24 cellular contexts compared by ENCODE assay signal in genomic region chr14:54472291-54472690, GRCh38. TPM values are rescaled to one million over a fixed set of nuclear protein-coding genes. Genes with fewer than 3 reads are reported as not detected.
A peak's percentile ranks its signal among the peaks of the same experiment; 100 is the strongest.
DNase-seq lines count a peak whose midpoint lies in the region; ATAC-seq and TF ChIP-seq lines count a peak whose summit lies in the region.
"Had no signal": no experiment of that assay in that cellular context is flagged by ENCODE, and none has a peak within 500 bp of the region (broad histone marks: within the 10 kb centered on the region; RNA-seq: fewer than 3 reads in every experiment).

No MANE protein-coding gene starts in this region.

- intact Hi-C loops in left cardiac atrium (cut with DNase I) = no loop called here

- peak overlapping the region; percentile 7 for H3K4me3 ChIP-seq in parathyroid adenoma (ENCODE audit: low read depth, low read length)
- H3K4me3 ChIP-seq: ascending aorta, lower lobe of right lung, spleen had no signal

- H3K23ac ChIP-seq in H9 (ENCODE audit: insufficient read length, low read depth, low read length) = no peak overlapping the region

- no peak overlapping the region for H2BK20ac ChIP-seq in H9 (ENCODE audit: low read depth, low read length, poor library complexity, severe bottlenecking)

- no peak overlapping the region for H4K8ac ChIP-seq in H9 (replicated peaks; ENCODE audit: insufficient read length, low read depth, low read length)

- DNase-seq in H9 (no peak), NCI-H82 treated with DMSO at 0.1 percent for 48 hours (lab: John Stamatoyannopoulos, UW; ENCODE audit: unreplicated experiment) (peak; percentile 84), left cardiac atrium (no peak), NCI-H2107 treated with DMSO at 0.1 percent for 48 hours (lab: John Stamatoyannopoulos, UW; ENCODE audit: unreplicated experiment) (no peak)
- DNase-seq: activated naive CD4-positive, alpha-beta T cell treated with anti-CD3 and anti-CD28 coated beads, Interleukin-2, amount 50 U/mL, for 16 hours; activated T-cell treated with anti-CD3 and anti-CD28 coated beads, Interleukin-2, amount 50 U/mL, for 4 hours; AML-193; cerebellar nuclear complex; effector CD4-positive, alpha-beta T cell; foreskin melanocyte; GOT3; islet precursor cell; lower lobe of right lung; NCI-H2081; NCI-H510A; nucleus accumbens; spleen; stimulated activated CD4-positive, alpha-beta T cell treated with anti-CD3 and anti-CD28 coated beads, Interleukin-4, amount 100 ng/mL, for 1 hour; stimulated activated naive CD4-positive, alpha-beta T cell treated with Interleukin-2 at 50 U/mL for 16 hours had no signal

- no peaks in the 10 kb centered on the region for H3K36me3 ChIP-seq in parathyroid adenoma (ENCODE audit: control insufficient read depth, insufficient read depth, low read length)
- H3K36me3 ChIP-seq: ascending aorta, lower lobe of right lung had no signal

- H2AFZ ChIP-seq in H9 (ENCODE audit: low read length) (no peak overlapping the region), parathyroid adenoma (no peak overlapping the region)

- no peaks in the 10 kb centered on the region for H4K20me1 ChIP-seq in H9 (ENCODE audit: control insufficient read depth, insufficient read depth, insufficient read length)

- H3K9me3 Mint-ChIP-seq in H9 = peaks cover 5 to 11% of the 10 kb centered on the region in 2 experiments

- ATAC-seq in left cardiac atrium = peak; percentile 30 to 51
- ATAC-seq in HG03095 (IDR thresholded peaks at IDR 0.05; ENCODE audit: unreplicated experiment) = no peak
- no peak for ATAC-seq in GM21390 (IDR thresholded peaks at IDR 0.05; ENCODE audit: unreplicated experiment)
- ATAC-seq: activated T-cell treated with anti-CD3 and anti-CD28 coated beads, Interleukin-2, amount 50 U/mL, for 4 hours; lower lobe of right lung had no signal

- no CpG with 5 or more reads among the region's 4 CpGs for WGBS in H9 (ENCODE audit: extremely low coverage, insufficient read length, low lambda C conversion rate)

- H3K9me3 ChIP-seq in H9 (ENCODE audit: control insufficient read depth, low read depth, low read length) (no peaks in the 10 kb centered on the region), parathyroid adenoma (ENCODE audit: control insufficient read depth, low read length) (no peaks in the 10 kb centered on the region)
- H3K9me3 ChIP-seq: ascending aorta, lower lobe of right lung had no signal

- H3K4me1 ChIP-seq in H9 (ENCODE audit: insufficient read depth, low read length) = no peaks in the 10 kb centered on the region
- H3K4me1 ChIP-seq in parathyroid adenoma = peaks cover 5% of the 10 kb centered on the region
- H3K4me1 ChIP-seq: lower lobe of right lung, spleen had no signal

- no peak overlapping the region for H2BK120ac ChIP-seq in H9 (ENCODE audit: low read depth, low read length, poor library complexity, severe bottlenecking)

- no peak overlapping the region for H3K4ac ChIP-seq in H9 (ENCODE audit: low read depth, low read length)

- TF ChIP-seq CTCF in H9 (conservative IDR thresholded peaks at IDR 0.05) (no peak), parathyroid adenoma (IDR thresholded peaks at IDR 0.05) (no peak)

- H4K91ac ChIP-seq in H9 (ENCODE audit: insufficient read length, low read depth, low read length) = no peak overlapping the region

- peaks cover 16 to 19% of the 10 kb centered on the region in 2 experiments for H3K4me1 Mint-ChIP-seq in H9

- no peak overlapping the region for H2BK12ac ChIP-seq in H9 (ENCODE audit: insufficient read length, low read depth, low read length)

- peaks cover 12 to 28% (median 25%) of the 10 kb centered on the region in 3 experiments for H3K36me3 Mint-ChIP-seq in H9 (ENCODE audit: insufficient read depth in 1 of 3, low read depth in 3 of 3)

- H3K4me2 ChIP-seq in H9 (ENCODE audit: insufficient read depth, insufficient read length, low read length) = no peak overlapping the region
- H3K4me2 ChIP-seq in parathyroid adenoma (ENCODE audit: low read length) = peak overlapping the region; percentile 21

- H3K18ac ChIP-seq in H9 (ENCODE audit: insufficient read length, low read depth, low read length) = no peak overlapping the region

- no peak overlapping the region for H4K5ac ChIP-seq in H9 (ENCODE audit: insufficient read length, low read depth, low read length)

- no peaks in the 10 kb centered on the region for H3K79me1 ChIP-seq in H9 (ENCODE audit: insufficient read depth, low read depth, low read length, poor library complexity, severe bottlenecking)

- no peak overlapping the region for H3K27ac ChIP-seq in H9 (ENCODE audit: insufficient read length, low read depth, low read length)
- H3K27ac ChIP-seq in parathyroid adenoma = no peak overlapping the region
- H3K27ac ChIP-seq: ascending aorta, lower lobe of right lung, spleen had no signal

- no peak overlapping the region for H3K56ac ChIP-seq in H9 (ENCODE audit: insufficient read length, low read depth, low read length)

- H3K9ac ChIP-seq in H9 (ENCODE audit: extremely low read depth, insufficient read length, low read length) = no peak overlapping the region
- H3K9ac ChIP-seq in parathyroid adenoma = no peak overlapping the region

- no peak overlapping the region for H3K14ac ChIP-seq in H9 (ENCODE audit: insufficient read depth, low read length)

- no peak overlapping the region for H2AK5ac ChIP-seq in H9 (ENCODE audit: insufficient read length, low read length)

- no peak overlapping the region for H2BK5ac ChIP-seq in H9 (ENCODE audit: insufficient read length, low read length)

- H3K4me3 Mint-ChIP-seq in H9 = no peak overlapping the region
- H3K4me3 Mint-ChIP-seq: activated T-cell treated with anti-CD3 and anti-CD28 coated beads, Interleukin-2, amount 50 U/mL, for 4 hours; IgD-negative memory B cell had no signal

- H3K79me2 ChIP-seq in H9 (ENCODE audit: insufficient read depth, low read length) (no peaks in the 10 kb centered on the region), parathyroid adenoma (no peaks in the 10 kb centered on the region)

- no peaks in the 10 kb centered on the region for H3K23me2 ChIP-seq in H9 (ENCODE audit: insufficient read length, low read depth, low read length, poor library complexity, severe bottlenecking)

- H3K27me3 Mint-ChIP-seq in H9 (ENCODE audit: low read depth) = peaks cover 2% of the 10 kb centered on the region; the same call in 1 of the 2 replicates
- H3K27me3 Mint-ChIP-seq: IgD-negative memory B cell had no signal

- no peaks in the 10 kb centered on the region for H3K27me3 ChIP-seq in H9 (ENCODE audit: insufficient read depth, low read length)
- H3K27me3 ChIP-seq in parathyroid adenoma (ENCODE audit: control insufficient read depth, insufficient read depth, low read length) = no peaks in the 10 kb centered on the region
- H3K27me3 ChIP-seq: ascending aorta, spleen had no signal

- no peak overlapping the region for H3T11ph ChIP-seq in H9 (ENCODE audit: low read length)

- H3K27ac Mint-ChIP-seq in H9 = peak overlapping the region in 2 of 3 experiments; percentile 71 to 75; a peak in 2 of 7 replicates

- H2BK15ac ChIP-seq in H9 (ENCODE audit: low read depth, low read length) = no peak overlapping the region

RNA-seq across cellular contexts. Expression of gene GMFB, which starts 16.5 kb away (rescaled TPM):
- total RNA-seq in H9 (2021) (71.0 and 79.2 TPM in 2 replicates), left cardiac atrium (10 to 100 TPM; 31.3 to 32.7 TPM)

RNA-seq across cellular contexts. Expression of gene CNIH1, which starts 31.1 kb away (rescaled TPM):
- total RNA-seq in H9 (2021) (99.3 and 108 TPM in 2 replicates), left cardiac atrium (10 to 100 TPM; 89.5 to 93.4 TPM)

RNA-seq across cellular contexts. Expression of gene CGRRF1, which starts 37.4 kb away (rescaled TPM):
- total RNA-seq in H9 (2021) = 19.1 and 23.5 TPM in 2 replicates
- total RNA-seq in left cardiac atrium = 10 to 100 TPM; 20.1 to 29.8 TPM

Comparison
In these comparisons a context has a peak if more than half of its experiments do, and no peak if none do; other contexts are left out.
1. ATAC-seq: peak in left cardiac atrium (2 of 2); none in HG03095 (single experiment) and GM21390 (single experiment).